11 cellular contexts compared by ENCODE assay signal in genomic region chr1:43550598-43551246, GRCh38. TPM values are rescaled to one million over a fixed set of nuclear protein-coding genes. Genes with fewer than 3 reads are reported as not detected.
DNase-seq lines count a peak whose midpoint lies in the region; ATAC-seq, FAIRE-seq and TF ChIP-seq lines count a peak whose summit lies in the region.
"Had no signal": no experiment of that assay in that cellular context is flagged by ENCODE, and none has a peak within 500 bp of the region (broad histone marks: within the 10 kb centered on the region; RNA-seq: fewer than 3 reads in every experiment).

No MANE protein-coding gene starts in this region.

- no peaks in the 10 kb centered on the region for H3K9me3 Mint-ChIP-seq in T-helper 2 cell treated with Interferon-gamma antibody and Interleukin-4, amounts not matched to agents 5 μg/mL and 100 μg/mL, for 36 hours
- H3K9me3 Mint-ChIP-seq in activated T-helper 2 cell treated with anti-CD3 and anti-CD28 coated beads, Interferon-gamma antibody, Interleukin-2, Interleukin-4, amounts not matched to agents 10 μg/mL and 5 μg/mL and 100 μg/mL, durations not matched to agents 14 hours and 24 hours and 36 hours = no peaks in the 10 kb centered on the region

- no peaks in the 10 kb centered on the region for H3K27me3 ChIP-seq in subcutaneous abdominal adipose tissue (ENCODE audit: control insufficient read depth in 5 of 5, insufficient read depth in 4 of 5, low read length in 5 of 5)

- ATAC-seq in sciatic nerve = no peak
- ATAC-seq: A549 had no signal

- peaks cover 12% of the 10 kb centered on the region for H3K27me3 Mint-ChIP-seq in T-helper 2 cell treated with Interferon-gamma antibody and Interleukin-4, amounts not matched to agents 5 μg/mL and 100 μg/mL, for 36 hours (ENCODE audit: low read depth)
- peaks cover 16% of the 10 kb centered on the region for H3K27me3 Mint-ChIP-seq in activated T-helper 2 cell treated with anti-CD3 and anti-CD28 coated beads, Interferon-gamma antibody, Interleukin-2, Interleukin-4, amounts not matched to agents 10 μg/mL and 5 μg/mL and 100 μg/mL, durations not matched to agents 14 hours and 24 hours and 36 hours (ENCODE audit: low read depth)

- H3K4me3 ChIP-seq in kidney (ENCODE audit: low read length in 2 of 2) (peak overlapping the region; percentile 49 to 50), subcutaneous abdominal adipose tissue (ENCODE audit: low read depth in 1 of 5, low read length in 5 of 5) (peak overlapping the region; percentile 15 to 45 (median 24))
- H3K4me3 ChIP-seq: A549 had no signal

- H3K9me3 ChIP-seq in kidney (ENCODE audit: control insufficient read depth in 1 of 2, low read length in 2 of 2) = no peaks in the 10 kb centered on the region
- no peaks in the 10 kb centered on the region for H3K9me3 ChIP-seq in subcutaneous abdominal adipose tissue (ENCODE audit: control insufficient read depth in 5 of 5, low read length in 5 of 5)
- H3K9me3 ChIP-seq: A549 had no signal

- no peak overlapping the region for H3K27ac Mint-ChIP-seq in T-helper 2 cell treated with Interferon-gamma antibody and Interleukin-4, amounts not matched to agents 5 μg/mL and 100 μg/mL, for 36 hours
- H3K27ac Mint-ChIP-seq in activated T-helper 2 cell treated with anti-CD3 and anti-CD28 coated beads, Interferon-gamma antibody, Interleukin-2, Interleukin-4, amounts not matched to agents 10 μg/mL and 5 μg/mL and 100 μg/mL, durations not matched to agents 14 hours and 24 hours and 36 hours = no peak overlapping the region

- intact Hi-C loops in activated T-helper 2 cell treated with anti-CD3 and anti-CD28 coated beads, Interferon-gamma antibody, Interleukin-2, Interleukin-4, amounts not matched to agents 10 μg/mL and 5 μg/mL and 100 μg/mL, durations not matched to agents 14 hours and 24 hours and 36 hours (cut with micrococcal nuclease) = no loop called here
- intact Hi-C loops in kidney (cut with DNase I) = no loop called here
- intact Hi-C loops in sciatic nerve (cut with DNase I) = no loop called here

- H3K9ac ChIP-seq in kidney (ENCODE audit: low read length in 2 of 2) = peak overlapping the region in 1 of 2 donors; percentile 67
- no peak overlapping the region for H3K9ac ChIP-seq in subcutaneous abdominal adipose tissue (ENCODE audit: low read length in 5 of 5)

- TF ChIP-seq CTCF in kidney (IDR thresholded peaks at IDR 0.05; ENCODE audit: borderline replicate concordance, extremely low read depth, insufficient read depth) = no peak

- no peak for FAIRE-seq in kidney (lab: Jason Lieb, UNC)
- FAIRE-seq: A549 had no signal

- no peaks in the 10 kb centered on the region for H3K36me3 Mint-ChIP-seq in T-helper 2 cell treated with Interferon-gamma antibody and Interleukin-4, amounts not matched to agents 5 μg/mL and 100 μg/mL, for 36 hours (ENCODE audit: low read depth)
- H3K36me3 Mint-ChIP-seq in activated T-helper 2 cell treated with anti-CD3 and anti-CD28 coated beads, Interferon-gamma antibody, Interleukin-2, Interleukin-4, amounts not matched to agents 10 μg/mL and 5 μg/mL and 100 μg/mL, durations not matched to agents 14 hours and 24 hours and 36 hours (ENCODE audit: low read depth) = no peaks in the 10 kb centered on the region

- H3K4me1 Mint-ChIP-seq in T-helper 2 cell treated with Interferon-gamma antibody and Interleukin-4, amounts not matched to agents 5 μg/mL and 100 μg/mL, for 36 hours (ENCODE audit: low read depth) = peaks cover 6% of the 10 kb centered on the region
- H3K4me1 Mint-ChIP-seq in activated T-helper 2 cell treated with anti-CD3 and anti-CD28 coated beads, Interferon-gamma antibody, Interleukin-2, Interleukin-4, amounts not matched to agents 10 μg/mL and 5 μg/mL and 100 μg/mL, durations not matched to agents 14 hours and 24 hours and 36 hours (ENCODE audit: low read depth) = peaks cover 7% of the 10 kb centered on the region

- no peak for DNase-seq in T-helper 2 cell treated with Interferon-gamma antibody and Interleukin-4, amounts not matched to agents 5 μg/mL and 100 μg/mL, for 36 hours (ENCODE audit: low spot score)
- DNase-seq in T-helper 2 cell (no peak), kidney (no peak), sciatic nerve (ENCODE audit: low spot score) (no peak), HUDEP-2 (lab: John Stamatoyannopoulos, UW; ENCODE audit: unreplicated experiment in 76 of 76) (no peak)
- DNase-seq in activated T-helper 2 cell treated with anti-CD3 and anti-CD28 coated beads, Interferon-gamma antibody, Interleukin-2, Interleukin-4, amounts not matched to agents 10 μg/mL and 5 μg/mL and 100 μg/mL, durations not matched to agents 14 hours and 24 hours and 36 hours (ENCODE audit: low spot score) = no peak
- DNase-seq in effector CD8-positive, alpha-beta T cell (lab: John Stamatoyannopoulos, UW) = no peak
- DNase-seq: GOT3, KG1 had no signal

- peak overlapping the region; percentile 89 to 91 for H3K27ac ChIP-seq in kidney (ENCODE audit: low read depth in 2 of 2, low read length in 2 of 2)
- H3K27ac ChIP-seq in subcutaneous abdominal adipose tissue (ENCODE audit: low read depth, low read length) = peak overlapping the region; percentile 78

- H3K4me1 ChIP-seq in kidney (ENCODE audit: control insufficient read depth in 1 of 2, insufficient read depth in 1 of 2, low read depth in 1 of 2, low read length in 2 of 2) = peaks cover 18 to 47% of the 10 kb centered on the region in 2 donors
- peaks cover 13 to 87% (median 78%) of the 10 kb centered on the region in 5 donors for H3K4me1 ChIP-seq in subcutaneous abdominal adipose tissue (ENCODE audit: control insufficient read depth in 5 of 5, insufficient read depth in 5 of 5, low read length in 5 of 5)

- H3K4me3 Mint-ChIP-seq in T-helper 2 cell treated with Interferon-gamma antibody and Interleukin-4, amounts not matched to agents 5 μg/mL and 100 μg/mL, for 36 hours = peak overlapping the region; percentile 9
- peak overlapping the region; percentile 22 for H3K4me3 Mint-ChIP-seq in activated T-helper 2 cell treated with anti-CD3 and anti-CD28 coated beads, Interferon-gamma antibody, Interleukin-2, Interleukin-4, amounts not matched to agents 10 μg/mL and 5 μg/mL and 100 μg/mL, durations not matched to agents 14 hours and 24 hours and 36 hours (ENCODE audit: low read depth)

- H3K36me3 ChIP-seq in kidney (ENCODE audit: control insufficient read depth in 1 of 2, insufficient read depth in 2 of 2, low read length in 2 of 2) (peaks cover 3 to 11% of the 10 kb centered on the region in 2 donors), subcutaneous abdominal adipose tissue (ENCODE audit: control insufficient read depth in 5 of 5, insufficient read depth in 5 of 5, low read length in 5 of 5) (peaks cover 0 to 25% (median 11%) of the 10 kb centered on the region in 5 donors)

RNA-seq across cellular contexts. Expression of gene PTPRF, which starts 20.0 kb away (rescaled TPM):
- total RNA-seq in activated T-helper 2 cell treated with anti-CD3 and anti-CD28 coated beads, Interferon-gamma antibody, Interleukin-2, Interleukin-4, amounts not matched to agents 10 μg/mL and 5 μg/mL and 100 μg/mL, durations not matched to agents 14 hours and 24 hours and 36 hours = 3.0 and 3.2 TPM in 2 replicates
- total RNA-seq in kidney (197 TPM), sciatic nerve (180 TPM)
- 39.5 TPM for polyA plus RNA-seq in kidney (ENCODE audit: insufficient read depth, low read depth, low replicate concordance)

Comparison
In these comparisons a context has a peak if more than half of its experiments do, and no peak if none do; other contexts are left out.
1. RNA of gene PTPRF, which starts 20.0 kb away (total RNA-seq): 197 TPM in kidney (single experiment) and 180 TPM in sciatic nerve (single experiment); 3.0 to 3.2 TPM in activated T-helper 2 cell treated with anti-CD3 and anti-CD28 coated beads, Interferon-gamma antibody, Interleukin-2, Interleukin-4, amounts not matched to agents 10 μg/mL and 5 μg/mL and 100 μg/mL, durations not matched to agents 14 hours and 24 hours and 36 hours; every median in the first group is over 10 times any median in the second.